Comparison of ENCODE assay signal across 19 cellular contexts in genomic region chr2:40131061-40131704, GRCh38.
A peak's percentile ranks its signal among the peaks of the same experiment; 100 is the strongest.
DNase-seq lines count a peak whose midpoint lies in the region; ATAC-seq and TF ChIP-seq lines count a peak whose summit lies in the region.
"Had no signal": no experiment of that assay in that cellular context is flagged by ENCODE, and none has a peak within 500 bp of the region (broad histone marks: within the 10 kb centered on the region; RNA-seq: fewer than 3 reads in every experiment).

No MANE protein-coding gene starts in this region.

- no peak overlapping the region for H3K4ac ChIP-seq in trophoblast cell (ENCODE audit: low read depth, low read length)

- CTCF ChIA-PET in PC-3 (lab: Charles Lee): no interaction called here

- H3K27me3 ChIP-seq in trophoblast cell (ENCODE audit: insufficient read depth, low read length) (no peaks in the 10 kb centered on the region), PC-3 (ENCODE audit: low read length) (no peaks in the 10 kb centered on the region)
- H3K27me3 ChIP-seq: SJCRH30 had no signal

- no peaks in the 10 kb centered on the region for H3K36me3 ChIP-seq in trophoblast cell (ENCODE audit: control insufficient read depth in 1 of 2, insufficient read depth in 2 of 2, low read length in 2 of 2)
- H3K36me3 ChIP-seq in PC-3 (ENCODE audit: low read depth, low read length): no peaks in the 10 kb centered on the region
- H3K36me3 ChIP-seq: SJCRH30 had no signal

- H2AFZ ChIP-seq in trophoblast cell (ENCODE audit: insufficient read depth, low read length, poor library complexity) (no peak overlapping the region), PC-3 (ENCODE audit: low read length) (no peak overlapping the region)

- no peaks in the 10 kb centered on the region for H4K20me1 ChIP-seq in PC-3 (ENCODE audit: low read length)

- H4K12ac ChIP-seq in trophoblast cell (ENCODE audit: low read depth, low read length): no peak overlapping the region

- H3K79me2 ChIP-seq in trophoblast cell (ENCODE audit: control insufficient read depth, insufficient read depth, low read length, poor library complexity) (no peaks in the 10 kb centered on the region), PC-3 (ENCODE audit: low read length) (no peaks in the 10 kb centered on the region)

- no peak overlapping the region for H3K18ac ChIP-seq in trophoblast cell (ENCODE audit: low read length)

- DNase-seq in Right ventricle myocardium superior: no peak
- DNase-seq in cardiac septum (ENCODE audit: low spot score): no peak
- DNase-seq in left ventricle myocardium superior: no peak
- no peak for DNase-seq in trophoblast cell
- no peak for DNase-seq in HuH-7 (ENCODE audit: low spot score)
- DNase-seq in activated CD4-positive, alpha-beta T cell treated with anti-CD3 and anti-CD28 coated beads for 1 hour: no peak
- DNase-seq in PC-3: no peak
- DNase-seq: 8988T; Calu3; CD8-positive, alpha-beta memory T cell; GDM1; KBM-7; NCI-H1092; NCI-H1436; NCI-H187 treated with DMSO at 0.1 percent for 48 hours; NCI-H2107 had no signal

- no CpG with 5 or more reads among the region's 4 CpGs for WGBS in trophoblast cell (ENCODE audit: extremely low coverage, insufficient coverage, insufficient read length)

- no TSS peak for BruUV-seq in PC-3 (replicated peaks; lab: Mats Ljungman, UMichigan)

- peak overlapping the region; percentile 83 for H4K91ac ChIP-seq in trophoblast cell (ENCODE audit: low read depth, low read length)

- H2BK12ac ChIP-seq in trophoblast cell (ENCODE audit: low read length): peak overlapping the region; percentile 88

- POLR2A ChIA-PET in PC-3 (lab: Charles Lee; ENCODE audit: unreplicated experiment): no interaction called here

- H3K4me2 ChIP-seq in trophoblast cell (ENCODE audit: low read length) (no peak overlapping the region), PC-3 (ENCODE audit: low read length) (no peak overlapping the region)

- no peak for TF ChIP-seq CTCF in PC-3 (conservative IDR thresholded peaks at IDR 0.05; ENCODE audit: low read depth, low read length)

- H3K23ac ChIP-seq in trophoblast cell (ENCODE audit: low read length): no peak overlapping the region

- H3K4me3 ChIP-seq in trophoblast cell (ENCODE audit: low read depth, low read length) (no peak overlapping the region), PC-3 (ENCODE audit: low read length) (no peak overlapping the region)
- H3K4me3 ChIP-seq: SJCRH30 had no signal

- no peaks in the 10 kb centered on the region for H3K9me2 ChIP-seq in PC-3 (replicated peaks; ENCODE audit: low read length)

- H3K9ac ChIP-seq in trophoblast cell (ENCODE audit: low read length): no peak overlapping the region
- no peak overlapping the region for H3K9ac ChIP-seq in PC-3 (ENCODE audit: low read length)

- no peaks in the 10 kb centered on the region for H3F3A ChIP-seq in PC-3 (ENCODE audit: low read length, unreplicated experiment)

- intact Hi-C loops in Right ventricle myocardium superior (cut with DNase I): no loop called here
- intact Hi-C loops in cardiac septum (cut with DNase I): loop anchor here (5.0 kb wide), 1 partner anchor 39 kb away; no protein-coding TSS in a partner anchor
- intact Hi-C loops in left ventricle myocardium superior (cut with micrococcal nuclease): no loop called here
- intact Hi-C loops in PC-3 (cut with micrococcal nuclease): no loop called here

- ATAC-seq in Right ventricle myocardium superior (ENCODE audit: poor library complexity): peak; percentile 19
- ATAC-seq in left ventricle myocardium superior: peak; percentile 18
- ATAC-seq in PC-3: no peak
- ATAC-seq: Panc1 had no signal

- H2BK120ac ChIP-seq in trophoblast cell (ENCODE audit: insufficient read depth, low read length, poor library complexity): peak overlapping the region; percentile 75

- H3K4me1 ChIP-seq in trophoblast cell (ENCODE audit: control insufficient read depth in 1 of 2, insufficient read depth in 2 of 2, low read length in 2 of 2) (peaks cover 4 to 6% of the 10 kb centered on the region in 2 experiments), PC-3 (ENCODE audit: insufficient read depth, low read length) (peaks cover 5% of the 10 kb centered on the region; the same call in 1 of the 2 replicates)

- H3K9me3 ChIP-seq in trophoblast cell (ENCODE audit: insufficient read depth, low read depth, low read length) (no peaks in the 10 kb centered on the region), PC-3 (ENCODE audit: low read length) (no peaks in the 10 kb centered on the region)
- H3K9me3 ChIP-seq: SJCRH30 had no signal

- H3K27ac ChIP-seq in trophoblast cell (ENCODE audit: low read depth, low read length) (peak overlapping the region; percentile 85), PC-3 (ENCODE audit: low read length) (no peak overlapping the region)
- H3K27ac ChIP-seq: C4-2B, SJCRH30 had no signal

- H4K8ac ChIP-seq in trophoblast cell (ENCODE audit: low read depth, low read length): peak overlapping the region; percentile 13

- H2AK5ac ChIP-seq in trophoblast cell (ENCODE audit: low read length): peak overlapping the region; percentile 82

- H3K79me1 ChIP-seq in trophoblast cell (ENCODE audit: low read length): peaks cover 13% of the 10 kb centered on the region

- H3K14ac ChIP-seq in trophoblast cell (ENCODE audit: low read length): peak overlapping the region; percentile 77

- peak overlapping the region; percentile 66 for H2BK5ac ChIP-seq in trophoblast cell (ENCODE audit: low read depth, low read length, poor library complexity)
